17 cellular contexts compared by ENCODE assay signal in genomic region chr20:38132910-38133501, GRCh38. TPM values are rescaled to one million over a fixed set of nuclear protein-coding genes. Genes with fewer than 3 reads are reported as not detected.
"Had no signal": no experiment of that assay in that cellular context is flagged by ENCODE, and none has a peak within 500 bp of the region (broad histone marks: within the 10 kb centered on the region; RNA-seq: fewer than 3 reads in every experiment).

No MANE protein-coding gene starts in this region.

- H3K4me3 ChIP-seq: body of pancreas, neural progenitor cell, pancreas, skin epidermis, tibial nerve had no signal

- H3K4me2 ChIP-seq: neural progenitor cell had no signal

- H2AFZ ChIP-seq: neural progenitor cell had no signal

- H3K36me3 Mint-ChIP-seq: neural progenitor cell had no signal

- ATAC-seq: activated T-helper 17 cell treated with anti-CD3 and anti-CD28 coated beads, Interleukin-2, amount 50 U/mL, for 72 hours; body of pancreas; esophagus mucosa; pancreas had no signal

- H3K9ac ChIP-seq: neural progenitor cell had no signal

- H3K27ac ChIP-seq: body of pancreas, neural progenitor cell, pancreas, skin epidermis, tibial nerve had no signal

- H3K9me3 ChIP-seq: body of pancreas, pancreas, tibial nerve had no signal

- DNase-seq: activated B cell treated with CpG ODN at 0.5 μM for 24 hours; activated CD4-positive, alpha-beta T cell treated with anti-CD3 and anti-CD28 coated beads, Interleukin-2, amount 50 U/mL, for 1 hour; activated naive CD4-positive, alpha-beta T cell treated with anti-CD3 and anti-CD28 coated beads, Interleukin-2, amount 50 U/mL, for 16 hours; activated T-cell treated with anti-CD3 and anti-CD28 coated beads for 4 hours; amniotic stem cell; body of pancreas; endodermal cell had no signal

- H3K27me3 ChIP-seq: body of pancreas, neural progenitor cell, pancreas, tibial nerve had no signal

- H3K27me3 Mint-ChIP-seq: activated B cell treated with CpG ODN at 0.5 μM for 24 hours; activated T-helper 17 cell treated with anti-CD3 and anti-CD28 coated beads, Interleukin-2, amount 50 U/mL, for 72 hours had no signal

- H3K4me1 Mint-ChIP-seq: activated B cell treated with CpG ODN at 0.5 μM for 24 hours had no signal

- H3K9me3 Mint-ChIP-seq: activated B cell treated with CpG ODN at 0.5 μM for 24 hours; activated T-helper 17 cell treated with anti-CD3 and anti-CD28 coated beads, Interleukin-2, amount 50 U/mL, for 72 hours; central memory CD8-positive, alpha-beta T cell; dendritic cell treated with granulocyte-macrophage colony-stimulating factor and Interleukin-4, amounts not matched to agents 40 ng/mL and 50 ng/mL, for 4 days; endodermal cell; neural progenitor cell; T-helper 1 cell treated with Interleukin-12 subunit alpha and Interleukin-12 subunit beta and Interleukin-4 antibody, amounts not matched to agents 30 μg/mL and 1 μg/mL, for 36 hours had no signal

- H3K4me3 Mint-ChIP-seq: activated B cell treated with CpG ODN at 0.5 μM for 24 hours; activated T-helper 17 cell treated with anti-CD3 and anti-CD28 coated beads, Interleukin-2, amount 50 U/mL, for 72 hours; central memory CD8-positive, alpha-beta T cell; dendritic cell treated with granulocyte-macrophage colony-stimulating factor and Interleukin-4, amounts not matched to agents 40 ng/mL and 50 ng/mL, for 4 days; endodermal cell; neural progenitor cell; T-helper 1 cell treated with Interleukin-12 subunit alpha and Interleukin-12 subunit beta and Interleukin-4 antibody, amounts not matched to agents 30 μg/mL and 1 μg/mL, for 36 hours had no signal

- H3K36me3 ChIP-seq: neural progenitor cell, pancreas, tibial nerve had no signal

- H3K4me1 ChIP-seq: neural progenitor cell had no signal

- H3K27ac Mint-ChIP-seq: activated B cell treated with CpG ODN at 0.5 μM for 24 hours; activated T-helper 17 cell treated with anti-CD3 and anti-CD28 coated beads, Interleukin-2, amount 50 U/mL, for 72 hours; dendritic cell treated with granulocyte-macrophage colony-stimulating factor and Interleukin-4, amounts not matched to agents 40 ng/mL and 50 ng/mL, for 4 days; endodermal cell; neural progenitor cell; T-helper 1 cell treated with Interleukin-12 subunit alpha and Interleukin-12 subunit beta and Interleukin-4 antibody, amounts not matched to agents 30 μg/mL and 1 μg/mL, for 36 hours had no signal

RNA-seq across cellular contexts. Expression of gene TGM2, which starts 32.1 kb away (rescaled TPM):
- total RNA-seq: activated CD8-positive, alpha-beta memory T cell treated with anti-CD3 and anti-CD28 coated beads for 36 hours had no signal
